ENCODE assay signal across 1 cellular context in the genomic region with DNA sequence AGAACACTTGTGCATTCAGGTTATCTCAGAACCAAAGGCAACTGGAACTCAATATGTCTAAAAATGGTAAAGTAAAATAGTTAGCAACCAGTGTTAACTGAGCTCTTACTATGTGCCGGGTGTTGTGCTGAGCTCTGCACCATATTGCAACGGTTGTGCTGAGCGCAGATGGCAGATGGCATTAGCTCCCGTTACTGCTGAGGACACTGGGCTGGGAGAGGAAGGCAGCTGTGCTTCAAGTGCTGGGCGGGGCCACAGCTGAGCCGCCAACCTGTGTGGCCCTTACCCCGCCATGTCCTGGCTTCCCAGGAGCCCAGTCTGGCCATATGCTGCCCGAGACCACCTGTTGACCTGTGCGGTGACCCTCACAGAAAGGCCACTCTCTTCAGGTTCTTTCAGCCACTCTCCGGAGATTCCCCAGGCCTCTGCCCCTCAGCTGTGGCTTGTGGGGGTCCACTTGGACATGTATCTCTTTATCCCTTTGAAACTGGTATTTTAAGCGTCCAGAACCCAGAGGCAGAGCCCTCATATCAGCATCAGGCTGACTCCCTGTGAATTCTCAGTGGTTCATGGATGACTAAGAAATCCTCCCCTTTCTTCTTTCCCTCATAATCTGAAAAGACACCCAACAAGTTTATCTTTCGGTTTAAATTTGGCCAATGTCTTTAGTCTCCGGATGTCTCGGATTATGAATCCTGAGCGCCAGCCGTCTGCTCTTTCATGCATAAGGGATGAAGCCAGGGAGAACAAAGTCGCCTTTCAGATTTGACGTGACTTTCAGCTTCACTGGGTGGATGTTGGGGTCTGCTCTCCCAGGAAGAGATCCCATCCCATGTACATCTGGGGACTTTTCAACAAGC.
TF ChIP-seq lines count a peak whose summit lies in the region.

No MANE protein-coding gene starts in this region.

TF ChIP-seq in GM23338, 12 proteins besides CTCF, POLR2A, EP300 and RAD21 (continued from another document):
- TF ChIP-seq JUNB (IDR thresholded peaks at IDR 0.05; ENCODE audit: unreplicated experiment) (no peak), CREB1 (CRISPR knock-in tag; IDR thresholded peaks at IDR 0.05; ENCODE audit: low read depth) (no peak)
- TF ChIP-seq, protein P1, sequence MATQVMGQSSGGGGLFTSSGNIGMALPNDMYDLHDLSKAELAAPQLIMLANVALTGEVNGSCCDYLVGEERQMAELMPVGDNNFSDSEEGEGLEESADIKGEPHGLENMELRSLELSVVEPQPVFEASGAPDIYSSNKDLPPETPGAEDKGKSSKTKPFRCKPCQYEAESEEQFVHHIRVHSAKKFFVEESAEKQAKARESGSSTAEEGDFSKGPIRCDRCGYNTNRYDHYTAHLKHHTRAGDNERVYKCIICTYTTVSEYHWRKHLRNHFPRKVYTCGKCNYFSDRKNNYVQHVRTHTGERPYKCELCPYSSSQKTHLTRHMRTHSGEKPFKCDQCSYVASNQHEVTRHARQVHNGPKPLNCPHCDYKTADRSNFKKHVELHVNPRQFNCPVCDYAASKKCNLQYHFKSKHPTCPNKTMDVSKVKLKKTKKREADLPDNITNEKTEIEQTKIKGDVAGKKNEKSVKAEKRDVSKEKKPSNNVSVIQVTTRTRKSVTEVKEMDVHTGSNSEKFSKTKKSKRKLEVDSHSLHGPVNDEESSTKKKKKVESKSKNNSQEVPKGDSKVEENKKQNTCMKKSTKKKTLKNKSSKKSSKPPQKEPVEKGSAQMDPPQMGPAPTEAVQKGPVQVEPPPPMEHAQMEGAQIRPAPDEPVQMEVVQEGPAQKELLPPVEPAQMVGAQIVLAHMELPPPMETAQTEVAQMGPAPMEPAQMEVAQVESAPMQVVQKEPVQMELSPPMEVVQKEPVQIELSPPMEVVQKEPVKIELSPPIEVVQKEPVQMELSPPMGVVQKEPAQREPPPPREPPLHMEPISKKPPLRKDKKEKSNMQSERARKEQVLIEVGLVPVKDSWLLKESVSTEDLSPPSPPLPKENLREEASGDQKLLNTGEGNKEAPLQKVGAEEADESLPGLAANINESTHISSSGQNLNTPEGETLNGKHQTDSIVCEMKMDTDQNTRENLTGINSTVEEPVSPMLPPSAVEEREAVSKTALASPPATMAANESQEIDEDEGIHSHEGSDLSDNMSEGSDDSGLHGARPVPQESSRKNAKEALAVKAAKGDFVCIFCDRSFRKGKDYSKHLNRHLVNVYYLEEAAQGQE (IDR thresholded peaks at IDR 0.05; ENCODE audit: unreplicated experiment), result no peak
- TF ChIP-seq, protein P2, sequence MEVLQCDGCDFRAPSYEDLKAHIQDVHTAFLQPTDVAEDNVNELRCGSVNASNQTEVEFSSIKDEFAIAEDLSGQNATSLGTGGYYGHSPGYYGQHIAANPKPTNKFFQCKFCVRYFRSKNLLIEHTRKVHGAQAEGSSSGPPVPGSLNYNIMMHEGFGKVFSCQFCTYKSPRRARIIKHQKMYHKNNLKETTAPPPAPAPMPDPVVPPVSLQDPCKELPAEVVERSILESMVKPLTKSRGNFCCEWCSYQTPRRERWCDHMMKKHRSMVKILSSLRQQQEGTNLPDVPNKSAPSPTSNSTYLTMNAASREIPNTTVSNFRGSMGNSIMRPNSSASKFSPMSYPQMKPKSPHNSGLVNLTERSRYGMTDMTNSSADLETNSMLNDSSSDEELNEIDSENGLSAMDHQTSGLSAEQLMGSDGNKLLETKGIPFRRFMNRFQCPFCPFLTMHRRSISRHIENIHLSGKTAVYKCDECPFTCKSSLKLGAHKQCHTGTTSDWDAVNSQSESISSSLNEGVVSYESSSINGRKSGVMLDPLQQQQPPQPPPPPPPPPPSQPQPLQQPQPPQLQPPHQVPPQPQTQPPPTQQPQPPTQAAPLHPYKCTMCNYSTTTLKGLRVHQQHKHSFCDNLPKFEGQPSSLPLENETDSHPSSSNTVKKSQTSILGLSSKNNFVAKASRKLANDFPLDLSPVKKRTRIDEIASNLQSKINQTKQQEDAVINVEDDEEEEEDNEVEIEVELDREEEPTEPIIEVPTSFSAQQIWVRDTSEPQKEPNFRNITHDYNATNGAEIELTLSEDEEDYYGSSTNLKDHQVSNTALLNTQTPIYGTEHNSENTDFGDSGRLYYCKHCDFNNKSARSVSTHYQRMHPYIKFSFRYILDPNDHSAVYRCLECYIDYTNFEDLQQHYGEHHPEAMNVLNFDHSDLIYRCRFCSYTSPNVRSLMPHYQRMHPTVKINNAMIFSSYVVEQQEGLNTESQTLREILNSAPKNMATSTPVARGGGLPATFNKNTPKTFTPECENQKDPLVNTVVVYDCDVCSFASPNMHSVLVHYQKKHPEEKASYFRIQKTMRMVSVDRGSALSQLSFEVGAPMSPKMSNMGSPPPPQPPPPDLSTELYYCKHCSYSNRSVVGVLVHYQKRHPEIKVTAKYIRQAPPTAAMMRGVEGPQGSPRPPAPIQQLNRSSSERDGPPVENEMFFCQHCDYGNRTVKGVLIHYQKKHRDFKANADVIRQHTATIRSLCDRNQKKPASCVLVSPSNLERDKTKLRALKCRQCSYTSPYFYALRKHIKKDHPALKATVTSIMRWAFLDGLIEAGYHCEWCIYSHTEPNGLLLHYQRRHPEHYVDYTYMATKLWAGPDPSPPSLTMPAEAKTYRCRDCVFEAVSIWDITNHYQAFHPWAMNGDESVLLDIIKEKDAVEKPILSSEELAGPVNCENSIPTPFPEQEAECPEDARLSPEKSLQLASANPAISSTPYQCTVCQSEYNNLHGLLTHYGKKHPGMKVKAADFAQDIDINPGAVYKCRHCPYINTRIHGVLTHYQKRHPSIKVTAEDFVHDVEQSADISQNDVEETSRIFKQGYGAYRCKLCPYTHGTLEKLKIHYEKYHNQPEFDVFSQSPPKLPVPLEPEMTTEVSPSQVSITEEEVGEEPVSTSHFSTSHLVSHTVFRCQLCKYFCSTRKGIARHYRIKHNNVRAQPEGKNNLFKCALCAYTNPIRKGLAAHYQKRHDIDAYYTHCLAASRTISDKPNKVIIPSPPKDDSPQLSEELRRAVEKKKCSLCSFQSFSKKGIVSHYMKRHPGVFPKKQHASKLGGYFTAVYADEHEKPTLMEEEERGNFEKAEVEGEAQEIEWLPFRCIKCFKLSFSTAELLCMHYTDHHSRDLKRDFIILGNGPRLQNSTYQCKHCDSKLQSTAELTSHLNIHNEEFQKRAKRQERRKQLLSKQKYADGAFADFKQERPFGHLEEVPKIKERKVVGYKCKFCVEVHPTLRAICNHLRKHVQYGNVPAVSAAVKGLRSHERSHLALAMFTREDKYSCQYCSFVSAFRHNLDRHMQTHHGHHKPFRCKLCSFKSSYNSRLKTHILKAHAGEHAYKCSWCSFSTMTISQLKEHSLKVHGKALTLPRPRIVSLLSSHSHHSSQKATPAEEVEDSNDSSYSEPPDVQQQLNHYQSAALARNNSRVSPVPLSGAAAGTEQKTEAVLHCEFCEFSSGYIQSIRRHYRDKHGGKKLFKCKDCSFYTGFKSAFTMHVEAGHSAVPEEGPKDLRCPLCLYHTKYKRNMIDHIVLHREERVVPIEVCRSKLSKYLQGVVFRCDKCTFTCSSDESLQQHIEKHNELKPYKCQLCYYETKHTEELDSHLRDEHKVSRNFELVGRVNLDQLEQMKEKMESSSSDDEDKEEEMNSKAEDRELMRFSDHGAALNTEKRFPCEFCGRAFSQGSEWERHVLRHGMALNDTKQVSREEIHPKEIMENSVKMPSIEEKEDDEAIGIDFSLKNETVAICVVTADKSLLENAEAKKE (CRISPR knock-in tag; IDR thresholded peaks at IDR 0.05), result no peak
